Comparison of ENCODE assay signal across 7 cellular contexts in genomic region chr5:93607367-93608258, GRCh38. TPM values are rescaled to one million over a fixed set of nuclear protein-coding genes. Genes with fewer than 3 reads are reported as not detected.
DNase-seq lines count a peak whose midpoint lies in the region; ATAC-seq and TF ChIP-seq lines count a peak whose summit lies in the region.

No MANE protein-coding gene starts in this region.

- POLR2A ChIA-PET in Panc1 (lab: Charles Lee) = interaction anchor here (0.5 kb wide), 2 partner anchors 21 to 25 kb away, joined by 8 to 14 read pairs; partner anchors contain the start of gene NR2F1

- BruUV-seq in Panc1 (replicated peaks; lab: Mats Ljungman, UMichigan) = no TSS peak

- H3K27me3 ChIP-seq in Panc1 (ENCODE audit: control insufficient read depth, insufficient read depth, low read length) = peaks cover 35% of the 10 kb centered on the region
- H3K27me3 ChIP-seq in endocrine pancreas (ENCODE audit: control insufficient read depth, insufficient read depth, low read length) = peaks cover 18% of the 10 kb centered on the region

- DNase-seq in EH (ENCODE audit: low read depth) (peak; percentile 86), Panc1 (ENCODE audit: low read depth, low spot score) (no peak), myocyte (ENCODE audit: low read depth) (peak; percentile 82), DMS153 treated with DMSO at 0.1 percent for 48 hours (lab: John Stamatoyannopoulos, UW; ENCODE audit: unreplicated experiment) (no peak)

- H3K4me3 ChIP-seq in Panc1 (ENCODE audit: low read depth in 2 of 2, low read length in 2 of 2) (peak overlapping the region; percentile 30 to 68), endocrine pancreas (ENCODE audit: control insufficient read depth, insufficient read depth, low read length) (peak overlapping the region; percentile 12)

- H3K36me3 ChIP-seq in Panc1 (ENCODE audit: control insufficient read depth, insufficient read depth, low read length) (no peaks in the 10 kb centered on the region; the same call in 1 of the 2 replicates), endocrine pancreas (ENCODE audit: control insufficient read depth, insufficient read depth, low read length) (no peaks in the 10 kb centered on the region)

- CTCF ChIA-PET in Panc1 (lab: Charles Lee) = interaction anchor here (0.8 to 1.4 kb wide), 3 partner anchors 192 to 199 kb away, joined by 3 to 9 read pairs (median 4); no protein-coding TSS in a partner anchor

- ATAC-seq in GM19324 (IDR thresholded peaks at IDR 0.05; ENCODE audit: low FRiP score, unreplicated experiment) = peak; percentile 84
- ATAC-seq in HG03378 (IDR thresholded peaks at IDR 0.05; ENCODE audit: unreplicated experiment) = peak; percentile 96
- peak; percentile 86 for ATAC-seq in Panc1

- in situ Hi-C loops in Panc1 (cut with HindIII; ENCODE audit: low pct_unique_long_range_greater_than_20kb, low sequenced_read_pairs) = loop anchor here (25.0 kb wide), 1 partner anchor 205 kb away; no protein-coding TSS in a partner anchor

- peak; percentile 86 for TF ChIP-seq CTCF in Panc1 (IDR thresholded peaks at IDR 0.05)

- intact Hi-C loops in Panc1 (cut with micrococcal nuclease; ENCODE audit: unreplicated experiment) = loop anchor here (5.0 kb wide), 1 partner anchor 195 kb away; no protein-coding TSS in a partner anchor

- peak overlapping the region; percentile 39 for H3K27ac ChIP-seq in Panc1 (ENCODE audit: low read length)

- peaks cover 13% of the 10 kb centered on the region for H3K4me1 ChIP-seq in Panc1 (ENCODE audit: control insufficient read depth, insufficient read depth, low read length)
- H3K4me1 ChIP-seq in endocrine pancreas (ENCODE audit: control insufficient read depth, insufficient read depth, low read length) = peaks cover 7% of the 10 kb centered on the region

- H3K9me3 ChIP-seq in Panc1 (ENCODE audit: control insufficient read depth, insufficient read depth, low read depth, low read length) (no peaks in the 10 kb centered on the region), endocrine pancreas (ENCODE audit: control insufficient read depth, low read length) (no peaks in the 10 kb centered on the region)

- no peak overlapping the region for H3K9ac ChIP-seq in endocrine pancreas (ENCODE audit: control insufficient read depth, insufficient read depth, low read length)

RNA-seq across cellular contexts. Expression of gene NR2F1, which starts 24.6 kb away (rescaled TPM):
- total RNA-seq in Panc1 (2021; ENCODE audit: unreplicated experiment) = 49.5 TPM
- polyA plus RNA-seq in Panc1 (2012; ENCODE audit: insufficient read length) = 115 TPM
- 5.4 and 7.7 TPM in 2 replicates for total RNA-seq in myocyte
- polyA plus RNA-seq in myocyte (2012) = 11.8 TPM

RNA-seq across cellular contexts. Expression of gene NR2F1-AS1, which starts 26.6 kb away (rescaled TPM):
- 27.0 TPM for total RNA-seq in Panc1 (2021; ENCODE audit: unreplicated experiment)
- 23.9 TPM for polyA plus RNA-seq in Panc1 (2012; ENCODE audit: insufficient read length)
- total RNA-seq in myocyte = 3.2 and 5.5 TPM in 2 replicates
- 18.9 TPM for polyA plus RNA-seq in myocyte (2012)

Comparison
In these comparisons a context has a peak if more than half of its experiments do, and no peak if none do; other contexts are left out.
1. DNase-seq: peak in EH (single experiment) and myocyte (single experiment); none in Panc1 (single experiment) and DMS153 treated with DMSO at 0.1 percent for 48 hours (single experiment).
2. Peak in every context shown above with its lines, with median percentiles within 50 percentile points of each other: ATAC-seq.